Comparison of ENCODE assay signal across 12 cellular contexts in the genomic region with DNA sequence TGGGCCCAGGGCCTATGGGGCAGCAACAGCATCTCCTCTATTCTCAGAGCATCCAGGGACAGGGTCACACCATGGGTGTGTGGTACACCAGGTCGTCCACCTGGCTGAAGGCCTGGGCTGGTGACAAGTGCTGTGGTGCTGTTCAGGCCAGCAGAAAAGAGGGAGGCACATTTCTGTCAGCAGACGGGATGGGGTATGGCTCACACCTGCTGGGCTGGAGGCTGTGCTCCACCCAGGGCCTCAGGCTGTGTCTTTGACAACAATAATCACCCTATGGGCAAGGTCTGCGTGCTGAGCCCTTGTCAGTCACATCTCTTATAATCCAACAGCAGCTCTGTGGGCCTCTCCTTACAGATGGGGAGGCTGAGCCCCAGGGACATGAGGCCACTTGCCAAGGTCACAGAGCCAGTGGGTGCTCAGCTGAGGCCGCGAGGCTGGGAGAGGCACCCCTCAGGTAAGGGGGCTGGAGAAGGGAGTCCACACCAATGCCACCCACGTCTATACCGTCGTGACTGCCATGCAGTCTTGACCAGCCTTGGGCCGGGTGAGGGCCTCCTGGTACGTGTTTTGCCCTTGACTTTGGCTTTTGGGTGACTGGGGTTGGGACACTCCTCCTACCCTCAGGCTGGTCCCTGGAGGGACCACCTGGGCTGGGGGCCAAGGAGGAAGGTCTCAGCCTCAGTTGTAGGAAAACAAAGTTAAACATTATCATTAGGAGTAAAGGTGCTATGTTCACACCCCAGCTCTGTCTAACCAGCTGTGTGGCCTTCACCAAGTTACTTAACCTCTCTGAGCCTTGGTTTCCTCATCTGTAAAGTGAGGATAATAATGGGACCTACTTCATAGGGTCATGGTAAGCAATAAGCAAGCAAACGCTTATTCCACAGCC. TPM values are rescaled to one million over a fixed set of nuclear protein-coding genes. Genes with fewer than 3 reads are reported as not detected.
DNase-seq lines count a peak whose midpoint lies in the region; ATAC-seq and TF ChIP-seq lines count a peak whose summit lies in the region.
"Had no signal": no experiment of that assay in that cellular context is flagged by ENCODE, and none has a peak within 500 bp of the region (broad histone marks: within the 10 kb centered on the region; RNA-seq: fewer than 3 reads in every experiment).

No MANE protein-coding gene starts in this region.

- H3K4me1 Mint-ChIP-seq in activated T-helper 2 cell treated with anti-CD3 and anti-CD28 coated beads, Interferon-gamma antibody, Interleukin-2, Interleukin-4, amounts not matched to agents 10 μg/mL and 5 μg/mL and 100 μg/mL, durations not matched to agents 14 hours and 24 hours and 36 hours (ENCODE audit: low read depth) = peaks cover 6% of the 10 kb centered on the region
- peaks cover 6 to 21% (median 14%) of the 10 kb centered on the region in 7 donors for H3K4me1 Mint-ChIP-seq in naive thymus-derived CD4-positive, alpha-beta T cell

- no peak overlapping the region for H3K27ac Mint-ChIP-seq in activated T-helper 2 cell treated with anti-CD3 and anti-CD28 coated beads, Interferon-gamma antibody, Interleukin-2, Interleukin-4, amounts not matched to agents 10 μg/mL and 5 μg/mL and 100 μg/mL, durations not matched to agents 14 hours and 24 hours and 36 hours
- H3K27ac Mint-ChIP-seq in naive thymus-derived CD4-positive, alpha-beta T cell = peak overlapping the region in 2 of 9 donors; percentile 3 to 59

- H3K4me1 ChIP-seq in heart right ventricle = peaks cover 0 to 32% (median 17%) of the 10 kb centered on the region in 9 donors
- H3K4me1 ChIP-seq in naive thymus-derived CD4-positive, alpha-beta T cell (ENCODE audit: control insufficient read depth in 2 of 2, insufficient read depth in 2 of 2, low read length in 2 of 2) = peaks cover 5 to 11% of the 10 kb centered on the region in 2 donors
- peaks cover 0 to 41% (median 14%) of the 10 kb centered on the region in 4 donors for H3K4me1 ChIP-seq in tibial nerve

- TF ChIP-seq CTCF in heart right ventricle (IDR thresholded peaks at IDR 0.05) (no peak), tibial nerve (IDR thresholded peaks at IDR 0.05) (no peak)

- no peaks in the 10 kb centered on the region for H3K9me3 Mint-ChIP-seq in activated T-helper 2 cell treated with anti-CD3 and anti-CD28 coated beads, Interferon-gamma antibody, Interleukin-2, Interleukin-4, amounts not matched to agents 10 μg/mL and 5 μg/mL and 100 μg/mL, durations not matched to agents 14 hours and 24 hours and 36 hours
- H3K9me3 Mint-ChIP-seq in naive thymus-derived CD4-positive, alpha-beta T cell = peaks cover 0 to 1% (median 0%) of the 10 kb centered on the region in 11 donors

- no peak for ATAC-seq in left cardiac atrium
- ATAC-seq in heart right ventricle = no peak
- ATAC-seq in naive thymus-derived CD4-positive, alpha-beta T cell = no peak

- no peaks in the 10 kb centered on the region for H3K36me3 ChIP-seq in heart right ventricle
- H3K36me3 ChIP-seq in naive thymus-derived CD4-positive, alpha-beta T cell (ENCODE audit: control insufficient read depth in 2 of 3, insufficient read depth in 3 of 3, low read length in 3 of 3) = no peaks in the 10 kb centered on the region
- no peaks in the 10 kb centered on the region for H3K36me3 ChIP-seq in tibial nerve

- CTCF ChIA-PET in naive thymus-derived CD4-positive, alpha-beta T cell (lab: Charles Lee) = no interaction called here

- H3K4me3 ChIP-seq in heart right ventricle = no peak overlapping the region
- no peak overlapping the region for H3K4me3 ChIP-seq in naive thymus-derived CD4-positive, alpha-beta T cell (ENCODE audit: low read length)
- no peak overlapping the region for H3K4me3 ChIP-seq in tibial nerve

- H3K27me3 Mint-ChIP-seq in activated T-helper 2 cell treated with anti-CD3 and anti-CD28 coated beads, Interferon-gamma antibody, Interleukin-2, Interleukin-4, amounts not matched to agents 10 μg/mL and 5 μg/mL and 100 μg/mL, durations not matched to agents 14 hours and 24 hours and 36 hours (ENCODE audit: low read depth) = peaks cover 10% of the 10 kb centered on the region
- peaks cover 0 to 13% (median 0%) of the 10 kb centered on the region in 5 donors for H3K27me3 Mint-ChIP-seq in naive thymus-derived CD4-positive, alpha-beta T cell

- H3K27me3 ChIP-seq in heart right ventricle (no peaks in the 10 kb centered on the region), tibial nerve (no peaks in the 10 kb centered on the region)
- H3K27me3 ChIP-seq in naive thymus-derived CD4-positive, alpha-beta T cell (ENCODE audit: control insufficient read depth in 2 of 2, insufficient read depth in 2 of 2, low read length in 2 of 2) = no peaks in the 10 kb centered on the region

- peak; percentile 15 for DNase-seq in left cardiac atrium
- no peak for DNase-seq in heart right ventricle
- DNase-seq in activated T-helper 2 cell treated with anti-CD3 and anti-CD28 coated beads, Interferon-gamma antibody, Interleukin-2, Interleukin-4, amounts not matched to agents 10 μg/mL and 5 μg/mL and 100 μg/mL, durations not matched to agents 14 hours and 24 hours and 36 hours (ENCODE audit: low spot score) = no peak
- peak in 1 of 9 donors; percentile 19 for DNase-seq in naive thymus-derived CD4-positive, alpha-beta T cell
- no peak for DNase-seq in NCI-H187 (lab: John Stamatoyannopoulos, UW)
- no peak for DNase-seq in cerebellar nuclear complex (lab: John Stamatoyannopoulos, UW)
- no peak for DNase-seq in tibial nerve (ENCODE audit: low spot score in 2 of 2)
- DNase-seq in dermis blood vessel endothelial cell = no peak
- DNase-seq: amniotic stem cell, foreskin fibroblast, Karpas-422, kidney glomerular epithelial cell had no signal

- H3K9me3 ChIP-seq in heart right ventricle (no peaks in the 10 kb centered on the region), tibial nerve (no peaks in the 10 kb centered on the region)
- H3K9me3 ChIP-seq in naive thymus-derived CD4-positive, alpha-beta T cell (ENCODE audit: control insufficient read depth in 2 of 3, low read length in 3 of 3) = no peaks in the 10 kb centered on the region

- no peak overlapping the region for H3K27ac ChIP-seq in heart right ventricle
- no peak overlapping the region for H3K27ac ChIP-seq in naive thymus-derived CD4-positive, alpha-beta T cell (ENCODE audit: low read depth, low read length)
- peak overlapping the region in 2 of 4 donors; percentile 15 to 86 for H3K27ac ChIP-seq in tibial nerve

- POLR2A ChIA-PET in naive thymus-derived CD4-positive, alpha-beta T cell (lab: Charles Lee) = no interaction called here

- no peaks in the 10 kb centered on the region for H3K36me3 Mint-ChIP-seq in activated T-helper 2 cell treated with anti-CD3 and anti-CD28 coated beads, Interferon-gamma antibody, Interleukin-2, Interleukin-4, amounts not matched to agents 10 μg/mL and 5 μg/mL and 100 μg/mL, durations not matched to agents 14 hours and 24 hours and 36 hours (ENCODE audit: low read depth)
- H3K36me3 Mint-ChIP-seq in naive thymus-derived CD4-positive, alpha-beta T cell = no peaks in the 10 kb centered on the region

- intact Hi-C loops in left cardiac atrium (cut with DNase I) = loop anchor here (5.0 to 10.0 kb wide), 2 partner anchors 208 to 211 kb away; no protein-coding TSS in a partner anchor
- intact Hi-C loops in heart right ventricle (cut with DNase I) = loop anchor here (5.0 to 10.0 kb wide), 11 partner anchors 121 to 1601 kb away; no protein-coding TSS in a partner anchor
- intact Hi-C loops in activated T-helper 2 cell treated with anti-CD3 and anti-CD28 coated beads, Interferon-gamma antibody, Interleukin-2, Interleukin-4, amounts not matched to agents 10 μg/mL and 5 μg/mL and 100 μg/mL, durations not matched to agents 14 hours and 24 hours and 36 hours (cut with micrococcal nuclease) = loop anchor here (5.0 kb wide), 3 partner anchors 148 to 408 kb away; no protein-coding TSS in a partner anchor
- intact Hi-C loops in naive thymus-derived CD4-positive, alpha-beta T cell (cut with micrococcal nuclease) = loop anchor here (5.0 to 10.0 kb wide), 7 partner anchors 297 to 1667 kb away; a partner anchor contains a TSS

- WGBS in heart right ventricle, 2 donors = 91 to 94% methylated on average over 11 of the region's 11 CpGs
- WGBS in tibial nerve, 2 donors = 93 to 94% methylated on average over 9 to 10 of the region's 11 CpGs

- no peak for TF ChIP-seq POLR2A in tibial nerve (IDR thresholded peaks at IDR 0.05)

- peak overlapping the region; percentile 49 for H3K4me3 Mint-ChIP-seq in activated T-helper 2 cell treated with anti-CD3 and anti-CD28 coated beads, Interferon-gamma antibody, Interleukin-2, Interleukin-4, amounts not matched to agents 10 μg/mL and 5 μg/mL and 100 μg/mL, durations not matched to agents 14 hours and 24 hours and 36 hours (ENCODE audit: low read depth)
- H3K4me3 Mint-ChIP-seq in naive thymus-derived CD4-positive, alpha-beta T cell = peak overlapping the region in 8 of 10 donors; percentile 29 to 92 (median 74)

- no peak for TF ChIP-seq EP300 in tibial nerve (IDR thresholded peaks at IDR 0.05)

RNA-seq across cellular contexts. Expression of a gene that starts 5.6 kb away (rescaled TPM):
- 10 to 100 TPM; 14.3 to 19.3 TPM for total RNA-seq in left cardiac atrium
- total RNA-seq in heart right ventricle = 10 to 100 TPM; 14.6 to 51.6 (median 19.0) TPM
- 10 to 100 TPM; 10.5 to 13.6 TPM for polyA plus RNA-seq in heart right ventricle
- 17.6 and 17.7 TPM in 2 replicates for total RNA-seq in activated T-helper 2 cell treated with anti-CD3 and anti-CD28 coated beads, Interferon-gamma antibody, Interleukin-2, Interleukin-4, amounts not matched to agents 10 μg/mL and 5 μg/mL and 100 μg/mL, durations not matched to agents 14 hours and 24 hours and 36 hours
- 10 to 100 TPM; 10.3 to 14.3 (median 13.1) TPM for total RNA-seq in naive thymus-derived CD4-positive, alpha-beta T cell
- polyA plus RNA-seq in naive thymus-derived CD4-positive, alpha-beta T cell = 1 to 10 TPM; 1.6 to 4.3 TPM
- total RNA-seq in tibial nerve = 10 to 100 TPM; 21.6 to 51.6 (median 39.3) TPM
- total RNA-seq in dermis blood vessel endothelial cell = 20.2 and 27.1 TPM in 2 replicates
